1 cellular context compared by ENCODE assay signal in genomic region chr16:68843482-68844210, GRCh38.
TF ChIP-seq lines count a peak whose summit lies in the region.

TSS of gene TANGO6 (plus strand) at chr16:68843531. CDS start at chr16:68843618, 87 bp downstream.

TF ChIP-seq in HepG2, 621 proteins besides CTCF, POLR2A, EP300 and RAD21 (continued from another document and continues in another):
- no peak for TF ChIP-seq SNAI1 (CRISPR knock-in tag; IDR thresholded peaks at IDR 0.05; ENCODE audit: borderline replicate concordance)
- TF ChIP-seq REL (CRISPR knock-in tag; conservative IDR thresholded peaks at IDR 0.05): peak; percentile 63; the same call in 1 of the 2 replicates
- TF ChIP-seq TCF7 (IDR thresholded peaks at IDR 0.05; ENCODE audit: low read depth): no peak
- TF ChIP-seq GATA4 (IDR thresholded peaks at IDR 0.05; ENCODE audit: borderline replicate concordance, low read depth): 0 out of 2 replicates have a peak, but pooled peaks have one; percentile 53
- no peak for TF ChIP-seq RERE (CRISPR knock-in tag; IDR thresholded peaks at IDR 0.05; ENCODE audit: low read depth)
- no peak for TF ChIP-seq ZNF234 (CRISPR knock-in tag; conservative IDR thresholded peaks at IDR 0.05)
- 0 out of 2 replicates have a peak, but pooled peaks have one; percentile 46 for TF ChIP-seq MTF1 (CRISPR knock-in tag; IDR thresholded peaks at IDR 0.05)
- peak; percentile 84 for TF ChIP-seq ZNF225 (CRISPR knock-in tag; IDR thresholded peaks at IDR 0.05)
- TF ChIP-seq LRRFIP1 (CRISPR knock-in tag; conservative IDR thresholded peaks at IDR 0.05): no peak
- peak; percentile 80 for TF ChIP-seq IKZF5 (CRISPR knock-in tag; IDR thresholded peaks at IDR 0.05)
- TF ChIP-seq PBX3 (CRISPR knock-in tag; IDR thresholded peaks at IDR 0.05; ENCODE audit: borderline replicate concordance): no peak
- TF ChIP-seq YEATS2 (CRISPR knock-in tag; IDR thresholded peaks at IDR 0.05; ENCODE audit: borderline replicate concordance): peak; percentile 60; the same call in 1 of the 2 replicates
- no peak for TF ChIP-seq FOXK2 (IDR thresholded peaks at IDR 0.05)
- peak; percentile 26; the same call in 1 of the 2 replicates for TF ChIP-seq STAT5B (CRISPR knock-in tag; IDR thresholded peaks at IDR 0.05)
- no peak for TF ChIP-seq ATF1 (CRISPR knock-in tag; IDR thresholded peaks at IDR 0.05)
- peak; percentile 97 for TF ChIP-seq TAF1 (CRISPR knock-in tag; IDR thresholded peaks at IDR 0.05)
- TF ChIP-seq ZNF766 (CRISPR knock-in tag; IDR thresholded peaks at IDR 0.05; ENCODE audit: borderline replicate concordance): no peak
- peak; percentile 93; the same call in 1 of the 2 replicates for TF ChIP-seq IRF9 (CRISPR knock-in tag; IDR thresholded peaks at IDR 0.05; ENCODE audit: borderline replicate concordance)
- no peak; the same call in 1 of the 2 replicates for TF ChIP-seq BRCA1 (CRISPR knock-in tag; IDR thresholded peaks at IDR 0.05)
- TF ChIP-seq KDM5A (IDR thresholded peaks at IDR 0.05; ENCODE audit: borderline replicate concordance, low read length): peak; percentile 66; the same call in 1 of the 2 replicates
- TF ChIP-seq TRIM24 (CRISPR knock-in tag; IDR thresholded peaks at IDR 0.05): no peak
- TF ChIP-seq SP2 (CRISPR knock-in tag; IDR thresholded peaks at IDR 0.05): peak; percentile 47; the same call in 1 of the 2 replicates
- TF ChIP-seq HES4 (CRISPR knock-in tag; IDR thresholded peaks at IDR 0.05; ENCODE audit: borderline replicate concordance): peak; percentile 27; the same call in 1 of the 2 replicates
- no peak for TF ChIP-seq ZNF557 (CRISPR knock-in tag; IDR thresholded peaks at IDR 0.05)
- TF ChIP-seq KMT2B (CRISPR knock-in tag; IDR thresholded peaks at IDR 0.05): peak; percentile 82; the same call in 1 of the 2 replicates
- peak; percentile 67; the same call in 1 of the 2 replicates for TF ChIP-seq PATZ1 (CRISPR knock-in tag; IDR thresholded peaks at IDR 0.05)
- TF ChIP-seq ZNF430 (CRISPR knock-in tag; IDR thresholded peaks at IDR 0.05): peak; percentile 91
- TF ChIP-seq ISX (CRISPR knock-in tag; conservative IDR thresholded peaks at IDR 0.05): peak; percentile 65; the same call in 1 of the 2 replicates
- no peak for TF ChIP-seq RCOR2 (CRISPR knock-in tag; IDR thresholded peaks at IDR 0.05)
- TF ChIP-seq MLX (CRISPR knock-in tag; IDR thresholded peaks at IDR 0.05): no peak
- 0 out of 2 replicates have a peak, but pooled peaks have one; percentile 21 for TF ChIP-seq RNF219 (CRISPR knock-in tag; IDR thresholded peaks at IDR 0.05)
- TF ChIP-seq ZNF616 (CRISPR knock-in tag; IDR thresholded peaks at IDR 0.05; ENCODE audit: low read depth): peak; percentile 94
- TF ChIP-seq FUBP1 (CRISPR knock-in tag; IDR thresholded peaks at IDR 0.05; ENCODE audit: borderline replicate concordance): 0 out of 2 replicates have a peak, but pooled peaks have one; percentile 11
- peak; percentile 82; the same call in 1 of the 2 replicates for TF ChIP-seq ERF (CRISPR knock-in tag; IDR thresholded peaks at IDR 0.05)
- TF ChIP-seq CHCHD3 (CRISPR knock-in tag; IDR thresholded peaks at IDR 0.05): peak; percentile 35; the same call in 1 of the 2 replicates
- TF ChIP-seq ZFP91 (CRISPR knock-in tag; IDR thresholded peaks at IDR 0.05; ENCODE audit: borderline replicate concordance): peak; percentile 96
- no peak for TF ChIP-seq ZNF496 (CRISPR knock-in tag; IDR thresholded peaks at IDR 0.05; ENCODE audit: insufficient replicate concordance)
- peak; percentile 38; the same call in 1 of the 2 replicates for TF ChIP-seq RFXAP (CRISPR knock-in tag; IDR thresholded peaks at IDR 0.05; ENCODE audit: borderline replicate concordance)
- TF ChIP-seq RAD51 (IDR thresholded peaks at IDR 0.05; ENCODE audit: borderline replicate concordance): no peak
